In genomic region chr9:97349400-97349799, GRCh38 we compare ENCODE assay signal across 8 cellular contexts.
"Had no signal": no experiment of that assay in that cellular context is flagged by ENCODE, and none has a peak within 500 bp of the region (broad histone marks: within the 10 kb centered on the region; RNA-seq: fewer than 3 reads in every experiment).

No MANE protein-coding gene starts in this region.

- DNase-seq: GDM1, GF-D8 had no signal

- FAIRE-seq: G401.6, GM12878, GM12891, GM12892, GM18507, GM19239 had no signal

- ATAC-seq: GM12878 had no signal

- H3K4me3 ChIP-seq: GM12878 had no signal
